9 cellular contexts compared by ENCODE assay signal in genomic region chr7:104960741-104961479, GRCh38. TPM values are rescaled to one million over a fixed set of nuclear protein-coding genes. Genes with fewer than 3 reads are reported as not detected.
DNase-seq lines count a peak whose midpoint lies in the region; ATAC-seq and TF ChIP-seq lines count a peak whose summit lies in the region.
"Had no signal": no experiment of that assay in that cellular context is flagged by ENCODE, and none has a peak within 500 bp of the region (broad histone marks: within the 10 kb centered on the region; RNA-seq: fewer than 3 reads in every experiment).

No MANE protein-coding gene starts in this region.

- H2BK5ac ChIP-seq in H9 (ENCODE audit: insufficient read length, low read length), result no peak overlapping the region

- H4K8ac ChIP-seq in H9 (replicated peaks; ENCODE audit: insufficient read length, low read depth, low read length), result no peak overlapping the region

- no peak overlapping the region for H3K9ac ChIP-seq in H9 (ENCODE audit: extremely low read depth, insufficient read length, low read length)

- H3K36me3 Mint-ChIP-seq in activated B cell treated with CpG ODN at 0.5 μM for 24 hours (ENCODE audit: low read depth) (peaks cover 50% of the 10 kb centered on the region), H9 (ENCODE audit: insufficient read depth in 1 of 3, low read depth in 3 of 3) (peaks cover 0 to 7% (median 4%) of the 10 kb centered on the region in 3 experiments; a peak in 4 of 7 replicates)

- TF ChIP-seq CTCF in activated B cell treated with CpG ODN at 0.5 μM for 24 hours (IDR thresholded peaks at IDR 0.05) (no peak), H9 (conservative IDR thresholded peaks at IDR 0.05) (no peak), brain microvascular endothelial cell (IDR thresholded peaks at IDR 0.05; ENCODE audit: low read depth, low read length, missing control alignments) (no peak)

- WGBS in H9 (ENCODE audit: extremely low coverage, insufficient read length, low lambda C conversion rate), result no CpG with 5 or more reads among the region's 2 CpGs

- H3K23ac ChIP-seq in H9 (ENCODE audit: insufficient read length, low read depth, low read length), result no peak overlapping the region

- H2BK120ac ChIP-seq in H9 (ENCODE audit: low read depth, low read length, poor library complexity, severe bottlenecking), result no peak overlapping the region

- H2AK5ac ChIP-seq in H9 (ENCODE audit: insufficient read length, low read length), result no peak overlapping the region

- H3K27me3 ChIP-seq in H9 (ENCODE audit: insufficient read depth, low read length), result no peaks in the 10 kb centered on the region
- H3K27me3 ChIP-seq in brain microvascular endothelial cell (replicated peaks), result no peaks in the 10 kb centered on the region

- no peak overlapping the region for H4K91ac ChIP-seq in H9 (ENCODE audit: insufficient read length, low read depth, low read length)

- DNase-seq in COLO829 (ENCODE audit: low spot score) (peak; percentile 61), activated B cell treated with CpG ODN at 0.5 μM for 24 hours (no peak), left lobe of liver (ENCODE audit: low spot score) (no peak), COR-L47 (lab: John Stamatoyannopoulos, UW) (no peak), H9 (no peak), brain microvascular endothelial cell (no peak), posterior vena cava (ENCODE audit: low spot score) (no peak)

- no peaks in the 10 kb centered on the region for H3K9me3 ChIP-seq in H9 (ENCODE audit: control insufficient read depth, low read depth, low read length)

- in situ Hi-C loops in brain microvascular endothelial cell (cut with HindIII; ENCODE audit: low pct_ligation_motif_present, low sequenced_read_pairs), result no loop called here

- H2BK12ac ChIP-seq in H9 (ENCODE audit: insufficient read length, low read depth, low read length), result no peak overlapping the region

- no peak overlapping the region for H2BK20ac ChIP-seq in H9 (ENCODE audit: low read depth, low read length, poor library complexity, severe bottlenecking)

- H3K14ac ChIP-seq in H9 (ENCODE audit: insufficient read depth, low read length), result no peak overlapping the region

- H3K4me3 Mint-ChIP-seq in activated B cell treated with CpG ODN at 0.5 μM for 24 hours (peak overlapping the region; percentile 12), H9 (no peak overlapping the region)

- no peaks in the 10 kb centered on the region for H3K9me3 Mint-ChIP-seq in activated B cell treated with CpG ODN at 0.5 μM for 24 hours
- H3K9me3 Mint-ChIP-seq in H9, result peaks cover 7 to 9% of the 10 kb centered on the region in 2 experiments; a peak in 4 of 5 replicates

- H3K36me3 ChIP-seq in brain microvascular endothelial cell (replicated peaks), result no peaks in the 10 kb centered on the region

- no peaks in the 10 kb centered on the region for H3K27me3 Mint-ChIP-seq in activated B cell treated with CpG ODN at 0.5 μM for 24 hours
- no peaks in the 10 kb centered on the region for H3K27me3 Mint-ChIP-seq in H9 (ENCODE audit: low read depth)
- H3K27me3 Mint-ChIP-seq: IgD-negative memory B cell had no signal

- H3K56ac ChIP-seq in H9 (ENCODE audit: insufficient read length, low read depth, low read length), result no peak overlapping the region

- H3K79me2 ChIP-seq in H9 (ENCODE audit: insufficient read depth, low read length), result no peaks in the 10 kb centered on the region

- H3K23me2 ChIP-seq in H9 (ENCODE audit: insufficient read length, low read depth, low read length, poor library complexity, severe bottlenecking), result no peaks in the 10 kb centered on the region

- no peak overlapping the region for H3K4me3 ChIP-seq in brain microvascular endothelial cell (ENCODE audit: low read depth, low read length)

- no peaks in the 10 kb centered on the region for H4K20me1 ChIP-seq in H9 (ENCODE audit: control insufficient read depth, insufficient read depth, insufficient read length)

- no peak overlapping the region for H3K18ac ChIP-seq in H9 (ENCODE audit: insufficient read length, low read depth, low read length)

- H4K5ac ChIP-seq in H9 (ENCODE audit: insufficient read length, low read depth, low read length), result no peak overlapping the region

- no peaks in the 10 kb centered on the region for H3K79me1 ChIP-seq in H9 (ENCODE audit: insufficient read depth, low read depth, low read length, poor library complexity, severe bottlenecking)

- peak overlapping the region; percentile 70 for H3K27ac Mint-ChIP-seq in activated B cell treated with CpG ODN at 0.5 μM for 24 hours
- no peak overlapping the region for H3K27ac Mint-ChIP-seq in H9

- peak; percentile 35 for ATAC-seq in HG02852 (IDR thresholded peaks at IDR 0.05; ENCODE audit: unreplicated experiment)
- ATAC-seq in activated B cell treated with CpG ODN at 0.5 μM for 24 hours (ENCODE audit: low read depth), result no peak
- ATAC-seq in left lobe of liver, result peak; percentile 55

- H3T11ph ChIP-seq in H9 (ENCODE audit: low read length), result no peak overlapping the region

- H2AFZ ChIP-seq in H9 (ENCODE audit: low read length), result no peak overlapping the region

- no peaks in the 10 kb centered on the region for H3K4me1 ChIP-seq in H9 (ENCODE audit: insufficient read depth, low read length)

- intact Hi-C loops in activated B cell treated with CpG ODN at 0.5 μM for 24 hours (cut with micrococcal nuclease) (loop anchor here (1.0 to 2.0 kb wide), 2 partner anchors 16 to 20 kb away; no protein-coding TSS in a partner anchor), posterior vena cava (cut with DNase I) (no loop called here)

- no peak overlapping the region for H3K4ac ChIP-seq in H9 (ENCODE audit: low read depth, low read length)

- H3K4me2 ChIP-seq in H9 (ENCODE audit: insufficient read depth, insufficient read length, low read length), result no peak overlapping the region

- H3K4me1 Mint-ChIP-seq in activated B cell treated with CpG ODN at 0.5 μM for 24 hours (peaks cover 60% of the 10 kb centered on the region), H9 (0 out of 4 replicates have a peak, but pooled peaks cover 0 to 4% of the 10 kb centered on the region in 2 experiments)

- CTCF ChIA-PET in activated B cell treated with CpG ODN at 0.5 μM for 24 hours (lab: Charles Lee), result interaction anchor here (1.1 to 1.9 kb wide), 2 partner anchors 20 to 37 kb away, joined by 3 to 9 read pairs; no protein-coding TSS in a partner anchor

- H3K27ac ChIP-seq in H9 (ENCODE audit: insufficient read length, low read depth, low read length) (no peak overlapping the region), brain microvascular endothelial cell (no peak overlapping the region)

- H2BK15ac ChIP-seq in H9 (ENCODE audit: low read depth, low read length), result no peak overlapping the region

- POLR2A ChIA-PET in activated B cell treated with CpG ODN at 0.5 μM for 24 hours (lab: Charles Lee), result interaction anchor here (0.8 to 1.4 kb wide), 4 partner anchors 8 to 53 kb away, joined by 3 to 7 read pairs (median 4); no protein-coding TSS in a partner anchor

RNA-seq across cellular contexts. Expression of gene KMT2E, which starts 53.1 kb away (rescaled TPM):
- total RNA-seq in activated B cell treated with CpG ODN at 0.5 μM for 24 hours, result 164 and 183 TPM in 2 replicates
- total RNA-seq in left lobe of liver, result 22.9 TPM
- 34.2 and 38.2 TPM in 2 replicates for total RNA-seq in H9 (2021)
- 10 to 100 TPM; 79.7 to 98.8 TPM for total RNA-seq in posterior vena cava
